1 cellular context compared by ENCODE assay signal in genomic region chr1:231626951-231627614, GRCh38.
TF ChIP-seq lines count a peak whose summit lies in the region.

No MANE protein-coding gene starts in this region.

TF ChIP-seq in HEK293, 187 proteins besides CTCF, POLR2A, EP300 and RAD21 (continued from another document and continues in another):
- TF ChIP-seq PBX3 (CRISPR knock-in tag; IDR thresholded peaks at IDR 0.05) = no peak
- TF ChIP-seq MEIS1 (CRISPR knock-in tag; IDR thresholded peaks at IDR 0.05; ENCODE audit: borderline replicate concordance) = no peak
- no peak for TF ChIP-seq ZNF416 (tag by site-specific recombination; IDR thresholded peaks at IDR 0.05)
- TF ChIP-seq HOXD13 (CRISPR knock-in tag; IDR thresholded peaks at IDR 0.05; ENCODE audit: borderline replicate concordance) = no peak
- peak; percentile 92 for TF ChIP-seq GLIS2 (tag by site-specific recombination; IDR thresholded peaks at IDR 0.05)
- no peak for TF ChIP-seq ZNF791 (tag by site-specific recombination; IDR thresholded peaks at IDR 0.05)
- TF ChIP-seq ZNF239 (tag by site-specific recombination; IDR thresholded peaks at IDR 0.05) = no peak; the same call in 1 of the 2 replicates
- no peak for TF ChIP-seq ZNF529 (tag by site-specific recombination; IDR thresholded peaks at IDR 0.05; ENCODE audit: insufficient replicate concordance)
- peak; percentile 95 for TF ChIP-seq ZNF223 (tag by site-specific recombination; IDR thresholded peaks at IDR 0.05)
- TF ChIP-seq KLF17 (tag by site-specific recombination; IDR thresholded peaks at IDR 0.05) = peak; percentile 81; the same call in 1 of the 2 replicates
- TF ChIP-seq ZBTB21 (tag by site-specific recombination; IDR thresholded peaks at IDR 0.05) = no peak
- TF ChIP-seq ZNF785 (tag by site-specific recombination; IDR thresholded peaks at IDR 0.05) = no peak
- peak; percentile 33; the same call in 1 of the 2 replicates for TF ChIP-seq ZNF2 (tag by site-specific recombination; IDR thresholded peaks at IDR 0.05)
- TF ChIP-seq ZNF398 (tag by site-specific recombination; IDR thresholded peaks at IDR 0.05) = no peak; the same call in 1 of the 2 replicates
- peak; percentile 69; the same call in 1 of the 2 replicates for TF ChIP-seq BCL11A (tag by site-specific recombination; IDR thresholded peaks at IDR 0.05; ENCODE audit: low read depth)
- peak; percentile 87 for TF ChIP-seq SP7 (tag by site-specific recombination; IDR thresholded peaks at IDR 0.05)
- peak; percentile 97 for TF ChIP-seq GLIS1 (tag by site-specific recombination; IDR thresholded peaks at IDR 0.05)
- TF ChIP-seq ZNF677 (tag by site-specific recombination; IDR thresholded peaks at IDR 0.05) = no peak
- TF ChIP-seq ZNF174 (tag by site-specific recombination; IDR thresholded peaks at IDR 0.05) = no peak
- no peak for TF ChIP-seq ZFP3 (tag by site-specific recombination; IDR thresholded peaks at IDR 0.05; ENCODE audit: low read depth)
- TF ChIP-seq ZNF561 (tag by site-specific recombination; IDR thresholded peaks at IDR 0.05; ENCODE audit: borderline replicate concordance) = peak; percentile 12
- TF ChIP-seq ZNF341 (tag by site-specific recombination; IDR thresholded peaks at IDR 0.05; ENCODE audit: low read depth) = peak; percentile 55
- no peak for TF ChIP-seq RBAK (tag by site-specific recombination; IDR thresholded peaks at IDR 0.05)
- TF ChIP-seq SP2 (tag by site-specific recombination; IDR thresholded peaks at IDR 0.05) = peak; percentile 94
- TF ChIP-seq ZNF366 (tag by site-specific recombination; conservative IDR thresholded peaks at IDR 0.05) = no peak
- peak; percentile 17; the same call in 1 of the 2 replicates for TF ChIP-seq ZNF692 (tag by site-specific recombination; IDR thresholded peaks at IDR 0.05)
- no peak for TF ChIP-seq ZNF777 (tag by site-specific recombination; IDR thresholded peaks at IDR 0.05; ENCODE audit: borderline replicate concordance)
- peak; percentile 27; the same call in 1 of the 2 replicates for TF ChIP-seq ZNF513 (tag by site-specific recombination; IDR thresholded peaks at IDR 0.05)
- TF ChIP-seq ZNF248 (tag by site-specific recombination; IDR thresholded peaks at IDR 0.05) = no peak
- no peak for TF ChIP-seq SCRT2 (tag by site-specific recombination; IDR thresholded peaks at IDR 0.05)
- TF ChIP-seq ZNF114 (tag by site-specific recombination; IDR thresholded peaks at IDR 0.05) = no peak
- TF ChIP-seq ZNF214 (tag by site-specific recombination; IDR thresholded peaks at IDR 0.05; ENCODE audit: borderline replicate concordance) = no peak
- no peak for TF ChIP-seq ZNF146 (tag by site-specific recombination; IDR thresholded peaks at IDR 0.05)
- TF ChIP-seq ZNF266 (tag by site-specific recombination; IDR thresholded peaks at IDR 0.05; ENCODE audit: low read depth) = no peak
- TF ChIP-seq ZNF654 (tag by site-specific recombination; IDR thresholded peaks at IDR 0.05; ENCODE audit: low read depth) = no peak
- no peak for TF ChIP-seq ZBTB49 (tag by site-specific recombination; IDR thresholded peaks at IDR 0.05; ENCODE audit: low read depth)
- peak; percentile 65; the same call in 1 of the 2 replicates for TF ChIP-seq BCL11B (tag by site-specific recombination; IDR thresholded peaks at IDR 0.05; ENCODE audit: low read depth)
- no peak for TF ChIP-seq ZNF16 (tag by site-specific recombination; IDR thresholded peaks at IDR 0.05; ENCODE audit: low read depth)
- TF ChIP-seq ZNF626 (tag by site-specific recombination; IDR thresholded peaks at IDR 0.05) = no peak
- no peak for TF ChIP-seq ZNF155 (tag by site-specific recombination; IDR thresholded peaks at IDR 0.05)
- no peak for TF ChIP-seq ZNF112 (tag by site-specific recombination; IDR thresholded peaks at IDR 0.05)
- TF ChIP-seq ZNF514 (tag by site-specific recombination; IDR thresholded peaks at IDR 0.05) = no peak
- no peak for TF ChIP-seq ZNF280D (tag by site-specific recombination; IDR thresholded peaks at IDR 0.05)
- TF ChIP-seq ZNF701 (tag by site-specific recombination; IDR thresholded peaks at IDR 0.05) = no peak
- no peak for TF ChIP-seq ZNF555 (tag by site-specific recombination; conservative IDR thresholded peaks at IDR 0.05)
- TF ChIP-seq ZNF843 (tag by site-specific recombination; IDR thresholded peaks at IDR 0.05) = 0 out of 2 replicates have a peak, but pooled peaks have one; percentile 40
- TF ChIP-seq ZFP41 (tag by site-specific recombination; IDR thresholded peaks at IDR 0.05; ENCODE audit: borderline replicate concordance) = no peak
- TF ChIP-seq ZSCAN30 (tag by site-specific recombination; IDR thresholded peaks at IDR 0.05) = no peak
- TF ChIP-seq ZNF560 (tag by site-specific recombination; IDR thresholded peaks at IDR 0.05; ENCODE audit: borderline replicate concordance) = no peak
- no peak for TF ChIP-seq ZNF530 (tag by site-specific recombination; IDR thresholded peaks at IDR 0.05; ENCODE audit: low read depth)
- TF ChIP-seq REPIN1 (tag by site-specific recombination; IDR thresholded peaks at IDR 0.05; ENCODE audit: low read depth) = peak; percentile 55; the same call in 1 of the 2 replicates
- no peak for TF ChIP-seq SALL2 (tag by site-specific recombination; IDR thresholded peaks at IDR 0.05; ENCODE audit: borderline replicate concordance)
- TF ChIP-seq YY2 (tag by site-specific recombination; IDR thresholded peaks at IDR 0.05) = no peak
- TF ChIP-seq ZNF658 (tag by site-specific recombination; IDR thresholded peaks at IDR 0.05) = no peak
- TF ChIP-seq ZBTB17 (tag by site-specific recombination; IDR thresholded peaks at IDR 0.05) = peak; percentile 94
- TF ChIP-seq MZF1 (tag by site-specific recombination; IDR thresholded peaks at IDR 0.05; ENCODE audit: borderline replicate concordance) = no peak
- TF ChIP-seq GFI1B (tag by site-specific recombination; IDR thresholded peaks at IDR 0.05) = peak; percentile 26
- peak; percentile 79 for TF ChIP-seq KLF1 (tag by site-specific recombination; IDR thresholded peaks at IDR 0.05)
- no peak for TF ChIP-seq ZNF747 (tag by site-specific recombination; IDR thresholded peaks at IDR 0.05)
- peak; percentile 82 for TF ChIP-seq EGR2 (tag by site-specific recombination; IDR thresholded peaks at IDR 0.05; ENCODE audit: low read depth)
- TF ChIP-seq HIC1 (tag by site-specific recombination; IDR thresholded peaks at IDR 0.05) = 0 out of 2 replicates have a peak, but pooled peaks have one; percentile 0
